ENCODE assay signal across 8 cellular contexts in genomic region chr5:95859327-95860060, GRCh38. TPM values are rescaled to one million over a fixed set of nuclear protein-coding genes. Genes with fewer than 3 reads are reported as not detected.
DNase-seq lines count a peak whose midpoint lies in the region; ATAC-seq, FAIRE-seq and TF ChIP-seq lines count a peak whose summit lies in the region.

No MANE protein-coding gene starts in this region.

- TF ChIP-seq POLR2A in Peyer's patch (IDR thresholded peaks at IDR 0.05) = no peak
- TF ChIP-seq POLR2A in endothelial cell of umbilical vein (IDR thresholded peaks at IDR 0.05; ENCODE audit: low read depth, low read length) = no peak

- H3K27me3 ChIP-seq in Caco-2 (replicated peaks; ENCODE audit: control insufficient read depth, insufficient read depth, low read length) = no peaks in the 10 kb centered on the region
- H3K27me3 ChIP-seq in Peyer's patch = no peaks in the 10 kb centered on the region
- H3K27me3 ChIP-seq in endothelial cell of umbilical vein (ENCODE audit: control insufficient read depth in 2 of 2, insufficient read depth in 2 of 2, low read length in 2 of 2) = no peaks in the 10 kb centered on the region
- H3K27me3 ChIP-seq in pancreas = no peaks in the 10 kb centered on the region

- peak overlapping the region; percentile 73 for H3K4me3 Mint-ChIP-seq in Caco-2 (ENCODE audit: unreplicated experiment)

- H3K4me1 ChIP-seq in Caco-2 (peaks cover 51% of the 10 kb centered on the region), Peyer's patch (peaks cover 0 to 6% (median 3%) of the 10 kb centered on the region in 4 donors), endothelial cell of umbilical vein (ENCODE audit: control insufficient read depth, extremely low read depth, insufficient read depth, low read length) (peaks cover 58% of the 10 kb centered on the region), pancreas (peaks cover 26 to 55% (median 30%) of the 10 kb centered on the region in 3 donors)

- no peak for ATAC-seq in pancreas
- no peak for ATAC-seq in HG03039 (IDR thresholded peaks at IDR 0.05; ENCODE audit: unreplicated experiment)

- H3K9me3 ChIP-seq in Caco-2 (no peaks in the 10 kb centered on the region), Peyer's patch (no peaks in the 10 kb centered on the region), endothelial cell of umbilical vein (replicated peaks; ENCODE audit: control insufficient read depth, insufficient read depth, low read length) (no peaks in the 10 kb centered on the region), pancreas (no peaks in the 10 kb centered on the region)

- BruUV-seq in Caco-2 (replicated peaks; lab: Mats Ljungman, UMichigan) = no TSS peak
- BruUV-seq in endothelial cell of umbilical vein (replicated peaks; lab: Mats Ljungman, UMichigan) = TSS peak; percentile 65

- WGBS in pancreas, 2 donors = 61% methylated on average over 9 of the region's 9 CpGs

- H3K9me3 Mint-ChIP-seq in Caco-2 (ENCODE audit: unreplicated experiment) = no peaks in the 10 kb centered on the region

- FAIRE-seq in endothelial cell of umbilical vein (lab: Jason Lieb, UNC) (no peak), pancreas (lab: Jason Lieb, UNC) (no peak)

- no peaks in the 10 kb centered on the region for H3K27me3 Mint-ChIP-seq in Caco-2 (ENCODE audit: insufficient read depth, unreplicated experiment)

- H3K9ac ChIP-seq in endothelial cell of umbilical vein (replicated peaks; ENCODE audit: extremely low read depth, insufficient read depth, low read length) = peak overlapping the region; percentile 79

- CTCF ChIA-PET in Caco-2 (lab: Charles Lee) (interaction anchor here (1.0 kb wide), 1 partner anchor 33 kb away, joined by 3 read pairs; no protein-coding TSS in a partner anchor), endothelial cell of umbilical vein (lab: Charles Lee) (interaction anchor here (0.6 to 6.9 kb wide), 17 partner anchors 9 to 486 kb away, joined by 3 to 73 read pairs (median 3); partner anchors contain the start of gene ELL2)

- no peaks in the 10 kb centered on the region for H3K79me2 ChIP-seq in endothelial cell of umbilical vein (ENCODE audit: control insufficient read depth, insufficient read depth, low read length)

- H4K20me1 ChIP-seq in endothelial cell of umbilical vein (replicated peaks; ENCODE audit: control insufficient read depth, extremely low read depth, insufficient read depth, low read length) = no peaks in the 10 kb centered on the region

- peaks cover 57% of the 10 kb centered on the region for H3K4me1 Mint-ChIP-seq in Caco-2 (ENCODE audit: low read depth, unreplicated experiment)

- peak overlapping the region; percentile 32 for H3K27ac Mint-ChIP-seq in Caco-2 (ENCODE audit: unreplicated experiment)

- H3K36me3 ChIP-seq in Caco-2 (ENCODE audit: control insufficient read depth, insufficient read depth, low read length) (no peaks in the 10 kb centered on the region), Peyer's patch (no peaks in the 10 kb centered on the region), endothelial cell of umbilical vein (ENCODE audit: control insufficient read depth in 2 of 2, extremely low read depth in 1 of 2, insufficient read depth in 2 of 2, low read length in 2 of 2) (no peaks in the 10 kb centered on the region), pancreas (no peaks in the 10 kb centered on the region)

- POLR2A ChIA-PET in Caco-2 (lab: Charles Lee) (no interaction called here), endothelial cell of umbilical vein (lab: Charles Lee) (no interaction called here)

- TF ChIP-seq CTCF in Caco-2 (IDR thresholded peaks at IDR 0.05; ENCODE audit: insufficient read depth in 1 of 2, low read depth in 1 of 2, low read length in 1 of 2, severe bottlenecking in 1 of 2, unreplicated experiment in 1 of 2) = no peak
- TF ChIP-seq CTCF in Peyer's patch (IDR thresholded peaks at IDR 0.05) = no peak
- TF ChIP-seq CTCF in endothelial cell of umbilical vein (IDR thresholded peaks at IDR 0.05; ENCODE audit: extremely low read depth in 1 of 2, insufficient read depth in 1 of 2, low read depth in 1 of 2, low read length in 2 of 2) = no peak
- TF ChIP-seq CTCF in pancreas (IDR thresholded peaks at IDR 0.05) = no peak

- H3K27ac ChIP-seq in Peyer's patch (peak overlapping the region in 3 of 4 donors; percentile 45 to 83 (median 74)), endothelial cell of umbilical vein (ENCODE audit: insufficient read depth, low read depth, low read length) (peak overlapping the region; percentile 98), pancreas (peak overlapping the region; percentile 43 to 78 (median 60))

- peaks cover 11% of the 10 kb centered on the region for H3K36me3 Mint-ChIP-seq in Caco-2 (ENCODE audit: insufficient read depth, unreplicated experiment)

- peak overlapping the region; percentile 71 for H3K4me2 ChIP-seq in endothelial cell of umbilical vein (ENCODE audit: insufficient read depth, low read length)

- H3K9me1 ChIP-seq in endothelial cell of umbilical vein (replicated peaks; ENCODE audit: control insufficient read depth, extremely low read depth, insufficient read depth, low read length) = no peaks in the 10 kb centered on the region

- intact Hi-C loops in Caco-2 (cut with micrococcal nuclease; ENCODE audit: unreplicated experiment) = loop anchor here (1.0 to 5.0 kb wide), 6 partner anchors 33 to 741 kb away; partner anchors contain the start of gene ELL2
- intact Hi-C loops in endothelial cell of umbilical vein (cut with micrococcal nuclease) = loop anchor here (1.0 to 10.0 kb wide), 8 partner anchors 33 to 742 kb away; partner anchors contain the start of gene GLRX
- intact Hi-C loops in pancreas (cut with DNase I) = loop anchor here in 2 of 3 donors (10.0 kb wide), 1 partner anchor 475 kb away; no protein-coding TSS in a partner anchor

- no peak for DNase-seq in Caco-2
- DNase-seq in Peyer's patch = no peak
- no peak for DNase-seq in endothelial cell of umbilical vein (ENCODE audit: low read depth, low spot score)
- DNase-seq in pancreas = no peak
- DNase-seq in activated effector memory CD4-positive, alpha-beta T cell treated with anti-CD3 and anti-CD28 coated beads, Interleukin-2, amount 50 U/mL, for 16 hours = no peak
- DNase-seq in NOMO-1 (lab: John Stamatoyannopoulos, UW; ENCODE audit: unreplicated experiment in 2 of 2) = no peak
- no peak for DNase-seq in NCI-H2029 treated with DMSO at 0.1 percent for 48 hours (lab: John Stamatoyannopoulos, UW)

- peak overlapping the region; percentile 19 for H2AFZ ChIP-seq in endothelial cell of umbilical vein (ENCODE audit: low read depth, low read length)

- dilution Hi-C loops in endothelial cell of umbilical vein (cut with MboI; ENCODE audit: extremely low pct_ligation_motif_present, low sequenced_read_pairs) = no loop called here

- no peak overlapping the region for H3K4me3 ChIP-seq in Caco-2 (ENCODE audit: low read depth, low read length)
- no peak overlapping the region for H3K4me3 ChIP-seq in Peyer's patch
- H3K4me3 ChIP-seq in endothelial cell of umbilical vein (replicated peaks in 1 of 3; ENCODE audit: insufficient read depth in 1 of 3, low read depth in 1 of 3, low read length in 3 of 3) = peak overlapping the region in 1 of 3 experiments; percentile 18
- no peak overlapping the region for H3K4me3 ChIP-seq in pancreas

TF ChIP-seq in endothelial cell of umbilical vein, 7 proteins besides CTCF, POLR2A, EP300 and RAD21:
- TF ChIP-seq EZH2 (IDR thresholded peaks at IDR 0.05; ENCODE audit: borderline replicate concordance, low read depth, low read length, severe bottlenecking) = no peak
- TF ChIP-seq MYC (IDR thresholded peaks at IDR 0.05; ENCODE audit: low read depth, low read length) = no peak
- no peak for TF ChIP-seq JUN (IDR thresholded peaks at IDR 0.05; ENCODE audit: borderline replicate concordance, insufficient read depth, insufficient read length, low read depth)
- TF ChIP-seq POLR2AphosphoS5 (IDR thresholded peaks at IDR 0.05; ENCODE audit: insufficient read depth, low read depth, low read length) = no peak
- TF ChIP-seq GATA2 (IDR thresholded peaks at IDR 0.05; ENCODE audit: insufficient read depth, insufficient read length, low read depth, low read length) = no peak
- no peak for TF ChIP-seq FOS (IDR thresholded peaks at IDR 0.05; ENCODE audit: borderline replicate concordance, insufficient read depth, low read length)
- TF ChIP-seq MAX (IDR thresholded peaks at IDR 0.05; ENCODE audit: insufficient read depth, insufficient read length) = no peak

RNA-seq across cellular contexts. Expression of gene GLRX, which starts 37.0 kb away (rescaled TPM):
- total RNA-seq in Caco-2 (2022) = 17.9 and 26.4 TPM in 2 replicates
- total RNA-seq in Peyer's patch = 100 to 1,000 TPM; 126 to 311 (median 181) TPM
- total RNA-seq in endothelial cell of umbilical vein = 13.3 and 14.2 TPM in 2 replicates
- 25.3 and 40.3 TPM in 2 replicates for polyA plus RNA-seq in endothelial cell of umbilical vein
- 38.3 and 39.9 TPM in 2 replicates for polyA plus RNA-seq in endothelial cell of umbilical vein (2011; cell fraction: cytosol; rRNA removed)
- polyA plus RNA-seq in endothelial cell of umbilical vein (2011; cell fraction: nucleus; rRNA removed) = 15.2 and 17.1 TPM in 2 replicates
- polyA plus RNA-seq in endothelial cell of umbilical vein (2012) = 53.5 and 55.3 TPM in 2 replicates
- polyA minus RNA-seq in endothelial cell of umbilical vein = 25.6 and 34.3 TPM in 2 replicates
- polyA minus RNA-seq in endothelial cell of umbilical vein (2011; cell fraction: cytosol; rRNA and poly(A)+ RNA removed) = 3.8 TPM
- 10.3 and 14.7 TPM in 2 replicates for polyA minus RNA-seq in endothelial cell of umbilical vein (2011; cell fraction: nucleus; rRNA and poly(A)+ RNA removed)
- 10 to 100 TPM in 1 of 6 donors, 1 to 10 TPM in 5; 1.7 to 11.2 (median 4.4) TPM for total RNA-seq in pancreas
- 10 to 100 TPM; 15.7 to 20.9 TPM for polyA plus RNA-seq in pancreas
